In genomic region chr13:102236830-102237621, GRCh38 we compare ENCODE assay signal across 18 cellular contexts.
"Had no signal": no experiment of that assay in that cellular context is flagged by ENCODE, and none has a peak within 500 bp of the region (broad histone marks: within the 10 kb centered on the region; RNA-seq: fewer than 3 reads in every experiment).

No MANE protein-coding gene starts in this region.

- H3K36me3 ChIP-seq: ascending aorta, heart right ventricle, left ventricle myocardium inferior, upper lobe of right lung had no signal

- ATAC-seq: activated naive CD8-positive, alpha-beta T cell treated with anti-CD3 and anti-CD28 coated beads, Interleukin-2, amount 50 U/mL, for 24 hours had no signal

- H3K9me3 ChIP-seq: ascending aorta, heart right ventricle, left ventricle myocardium inferior, testis, upper lobe of right lung had no signal

- H3K4me1 ChIP-seq: ascending aorta, heart right ventricle, left ventricle myocardium inferior, testis, upper lobe of right lung had no signal

- H3K4me1 Mint-ChIP-seq: activated naive CD8-positive, alpha-beta T cell treated with anti-CD3 and anti-CD28 coated beads, Interleukin-2, amount 50 U/mL, for 24 hours; nephron progenitor cell had no signal

- H3K4me3 Mint-ChIP-seq: activated naive CD8-positive, alpha-beta T cell treated with anti-CD3 and anti-CD28 coated beads, Interleukin-2, amount 50 U/mL, for 24 hours; activated T-helper 1 cell treated with anti-CD3 and anti-CD28 coated beads, Interleukin-12 subunit alpha, Interleukin-12 subunit beta, Interleukin-2, Interleukin-4 antibody, amounts not matched to agents 30 ng/mL and 10 ng/mL and 1 ng/mL, durations not matched to agents 14 hours and 24 hours and 36 hours; nephron progenitor cell; stimulated activated naive CD8-positive, alpha-beta T cell treated with anti-CD3 and anti-CD28 coated beads, Interleukin-15, Interleukin-2, amounts not matched to agents 100 ng/mL and 50 ng/mL, for 24 hours had no signal

- H3K27ac ChIP-seq: ascending aorta, heart right ventricle, left ventricle myocardium inferior, testis, upper lobe of right lung had no signal

- H3K27me3 ChIP-seq: ascending aorta, heart right ventricle, testis, upper lobe of right lung had no signal

- DNase-seq: activated CD4-positive, alpha-beta T cell treated with anti-CD3 and anti-CD28 coated beads for 4 hours; activated naive CD4-positive, alpha-beta T cell treated with Interleukin-2 at 50 U/mL for 16 hours; activated naive CD8-positive, alpha-beta T cell treated with anti-CD3 and anti-CD28 coated beads, Interleukin-2, amount 50 U/mL, for 24 hours; heart right ventricle; left ventricle myocardium inferior; nephron progenitor cell; stimulated activated CD4-positive, alpha-beta T cell treated with anti-CD3 and anti-CD28 coated beads, Interleukin-4, amount 100 ng/mL, for 1 hour; stimulated activated CD8-positive, alpha-beta memory T cell treated with anti-CD3 and anti-CD28 coated beads, Interleukin-4, amount 100 ng/mL, for 48 hours; T-helper 9 cell; testis; upper lobe of right lung had no signal

- H3K27ac Mint-ChIP-seq: activated naive CD8-positive, alpha-beta T cell treated with anti-CD3 and anti-CD28 coated beads, Interleukin-2, amount 50 U/mL, for 24 hours; activated T-helper 1 cell treated with anti-CD3 and anti-CD28 coated beads, Interleukin-12 subunit alpha, Interleukin-12 subunit beta, Interleukin-2, Interleukin-4 antibody, amounts not matched to agents 30 ng/mL and 10 ng/mL and 1 ng/mL, durations not matched to agents 14 hours and 24 hours and 36 hours; nephron progenitor cell; stimulated activated naive CD8-positive, alpha-beta T cell treated with anti-CD3 and anti-CD28 coated beads, Interleukin-15, Interleukin-2, amounts not matched to agents 100 ng/mL and 50 ng/mL, for 24 hours had no signal

- H3K4me3 ChIP-seq: ascending aorta, heart right ventricle, left ventricle myocardium inferior, testis, upper lobe of right lung had no signal

- H3K9me3 Mint-ChIP-seq: activated naive CD8-positive, alpha-beta T cell treated with anti-CD3 and anti-CD28 coated beads, Interleukin-2, amount 50 U/mL, for 24 hours; nephron progenitor cell; stimulated activated naive CD8-positive, alpha-beta T cell treated with anti-CD3 and anti-CD28 coated beads, Interleukin-15, Interleukin-2, amounts not matched to agents 100 ng/mL and 50 ng/mL, for 24 hours had no signal

- FAIRE-seq: bronchial epithelial cell, endothelial cell of umbilical vein, frontal cortex, keratinocyte had no signal
